Comparison of ENCODE assay signal across 8 cellular contexts in the genomic region with DNA sequence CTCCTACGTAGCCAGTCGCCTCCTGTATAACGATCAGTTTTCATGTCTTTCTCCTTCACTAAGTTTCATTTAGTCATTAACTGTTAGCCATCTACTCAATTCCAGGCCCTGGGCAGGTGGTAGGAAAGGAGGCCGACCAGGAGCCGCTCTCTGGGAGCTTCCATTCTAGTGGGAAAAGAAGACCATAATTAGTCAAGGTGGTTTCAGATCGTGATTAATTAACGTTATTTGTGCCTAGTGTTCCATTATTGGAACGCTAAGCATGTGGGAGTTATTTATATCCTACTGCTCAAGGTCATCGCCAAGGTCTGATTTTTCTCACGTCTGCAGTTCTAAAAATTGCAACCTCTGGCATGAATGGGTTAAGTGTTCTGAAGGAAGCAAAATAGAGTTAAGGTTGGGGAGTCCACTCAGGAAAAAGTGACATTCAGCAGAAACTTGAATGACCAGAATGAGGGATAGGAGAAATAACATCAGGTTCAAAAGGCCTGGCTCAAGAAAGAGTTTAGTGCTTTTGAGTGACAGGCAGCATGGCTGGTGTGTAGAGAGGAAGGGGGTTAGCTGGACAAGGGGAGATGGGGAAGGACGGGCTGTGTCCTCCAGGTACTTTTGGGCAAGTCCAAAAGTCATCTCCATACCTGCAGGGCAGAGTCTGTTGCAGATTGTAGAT. TPM values are rescaled to one million over a fixed set of nuclear protein-coding genes. Genes with fewer than 3 reads are reported as not detected.
DNase-seq lines count a peak whose midpoint lies in the region; ATAC-seq and TF ChIP-seq lines count a peak whose summit lies in the region.

No MANE protein-coding gene starts in this region.

- H3K27ac ChIP-seq in thyroid gland, result peak overlapping the region; percentile 70 to 95 (median 81)

- H3K4me3 ChIP-seq in adipocyte (ENCODE audit: low read length), result peak overlapping the region; percentile 92
- peak overlapping the region; percentile 16 to 89 (median 53) for H3K4me3 ChIP-seq in thyroid gland (replicated peaks in 1 of 3)

- no peaks in the 10 kb centered on the region for H3K9me3 ChIP-seq in adipocyte (ENCODE audit: control insufficient read depth, low read length)
- no peaks in the 10 kb centered on the region for H3K9me3 ChIP-seq in thyroid gland

- peaks cover 0 to 2% of the 10 kb centered on the region in 2 donors for H3K9me3 Mint-ChIP-seq in activated T-cell treated with anti-CD3 and anti-CD28 coated beads, Interleukin-2, amount 50 U/mL, for 72 hours

- peak overlapping the region; percentile 92 for H3K27ac Mint-ChIP-seq in activated T-cell treated with anti-CD3 and anti-CD28 coated beads, Interleukin-2, amount 50 U/mL, for 72 hours

- peaks cover 18% of the 10 kb centered on the region for H3K4me1 ChIP-seq in adipocyte (ENCODE audit: control insufficient read depth, insufficient read depth, low read length)
- peaks cover 10 to 16% of the 10 kb centered on the region in 2 donors for H3K4me1 ChIP-seq in thyroid gland

- H3K27me3 Mint-ChIP-seq in activated T-cell treated with anti-CD3 and anti-CD28 coated beads, Interleukin-2, amount 50 U/mL, for 72 hours (ENCODE audit: low read depth), result no peaks in the 10 kb centered on the region

- peak overlapping the region; percentile 93 for H3K9ac ChIP-seq in adipocyte (ENCODE audit: low read length)

- no peak for ATAC-seq in activated T-cell treated with anti-CD3 and anti-CD28 coated beads, Interleukin-2, amount 50 U/mL, for 72 hours (replicated peaks in 1 of 2)
- ATAC-seq in left lobe of liver, result no peak

- 14 to 16% methylated on average over 11 of the region's 11 CpGs for WGBS in thyroid gland, 2 donors

- intact Hi-C loops in thyroid gland (cut with DNase I), result no loop called here

- DNase-seq in activated T-cell treated with anti-CD3 and anti-CD28 coated beads, Interleukin-2, amount 50 U/mL, for 72 hours, result no peak
- no peak for DNase-seq in activated T-cell treated with anti-CD3 and anti-CD28 coated beads, Interleukin-2, amount 50 U/mL, for 48 hours
- DNase-seq in adipocyte (ENCODE audit: low read depth) (no peak), left lobe of liver (ENCODE audit: low spot score) (peak; percentile 41), thyroid gland (no peak), NCI-H187 (lab: John Stamatoyannopoulos, UW) (no peak), RKO (ENCODE audit: low spot score) (no peak), NCI-H1694 (lab: John Stamatoyannopoulos, UW) (no peak)

- peaks cover 15% of the 10 kb centered on the region for H3K36me3 ChIP-seq in adipocyte (ENCODE audit: control insufficient read depth, insufficient read depth, low read length, severe bottlenecking)
- H3K36me3 ChIP-seq in thyroid gland, result no peaks in the 10 kb centered on the region

- TF ChIP-seq POLR2A in thyroid gland (IDR thresholded peaks at IDR 0.05), result no peak

- H3K27me3 ChIP-seq in adipocyte (replicated peaks; ENCODE audit: control insufficient read depth, insufficient read depth, low read length), result no peaks in the 10 kb centered on the region
- no peaks in the 10 kb centered on the region for H3K27me3 ChIP-seq in thyroid gland

- peak overlapping the region; percentile 96 to 99 for H3K4me3 Mint-ChIP-seq in activated T-cell treated with anti-CD3 and anti-CD28 coated beads, Interleukin-2, amount 50 U/mL, for 72 hours

- H3K4me1 Mint-ChIP-seq in activated T-cell treated with anti-CD3 and anti-CD28 coated beads, Interleukin-2, amount 50 U/mL, for 72 hours (ENCODE audit: low read depth), result peaks cover 43% of the 10 kb centered on the region

- TF ChIP-seq CTCF in thyroid gland (IDR thresholded peaks at IDR 0.05), result no peak

- H3K36me3 Mint-ChIP-seq in activated T-cell treated with anti-CD3 and anti-CD28 coated beads, Interleukin-2, amount 50 U/mL, for 72 hours (ENCODE audit: insufficient read depth in 2 of 2), result peaks cover 8 to 16% of the 10 kb centered on the region in 2 donors

RNA-seq across cellular contexts. Expression of a gene that starts 0.8 kb away (rescaled TPM):
- total RNA-seq in activated T-cell treated with anti-CD3 and anti-CD28 coated beads, Interleukin-2, amount 50 U/mL, for 72 hours, result 10 to 100 TPM; 19.0 to 19.9 TPM
- total RNA-seq in left lobe of liver (8.6 TPM), thyroid gland (10 to 100 TPM; 12.0 to 20.2 (median 16.1) TPM)
